Comparison of ENCODE assay signal across 24 cellular contexts in the genomic region with DNA sequence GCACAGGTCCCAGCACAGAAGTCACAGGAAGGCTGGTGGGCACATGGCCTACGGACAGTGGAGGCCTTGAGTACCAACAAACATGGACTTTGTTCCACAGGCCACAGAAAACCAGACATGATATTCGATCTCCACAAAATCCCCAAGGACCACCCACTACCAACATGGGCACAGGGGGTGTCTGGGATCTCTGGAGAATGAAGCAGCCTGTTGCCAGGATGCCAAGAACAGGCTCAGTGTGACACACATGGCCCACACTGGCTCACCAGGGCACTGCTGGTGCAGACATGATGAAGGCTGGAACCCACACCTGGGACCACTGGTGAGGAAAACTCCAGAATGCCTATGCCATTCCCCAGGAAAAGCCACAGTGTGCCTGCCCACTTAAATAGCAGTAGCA.
DNase-seq lines count a peak whose midpoint lies in the region; ATAC-seq, FAIRE-seq and TF ChIP-seq lines count a peak whose summit lies in the region.
"Had no signal": no experiment of that assay in that cellular context is flagged by ENCODE, and none has a peak within 500 bp of the region (broad histone marks: within the 10 kb centered on the region; RNA-seq: fewer than 3 reads in every experiment).

No MANE protein-coding gene starts in this region.

- no peak overlapping the region for H3K4ac ChIP-seq in trophoblast cell (ENCODE audit: low read depth, low read length)

- FAIRE-seq in D721Med (lab: Jason Lieb, UNC): no peak
- FAIRE-seq: A549, GM12892 had no signal

- DNase-seq in cardiac septum (ENCODE audit: low spot score) (peak; percentile 43), heart right ventricle (no peak), endothelial cell (ENCODE audit: low spot score) (no peak), trophoblast cell (no peak), NCI-H2171 (lab: John Stamatoyannopoulos, UW) (no peak), smooth muscle cell (lab: John Stamatoyannopoulos, UW; ENCODE audit: unreplicated experiment) (no peak), D721Med (ENCODE audit: insufficient read length, low spot score) (no peak)
- DNase-seq: AML-193; CD8-positive, alpha-beta T cell; DMS79 treated with DMSO at 0.1 percent for 48 hours; NCI-H1048; NCI-H1417; NCI-H1694; NCI-H2029 treated with DMSO at 0.1 percent for 48 hours; NCI-H226; NCI-H510A; NCI-H69; SHP77 treated with DMSO at 0.1 percent for 48 hours had no signal

- peaks cover 10% of the 10 kb centered on the region for H3K27me3 Mint-ChIP-seq in endothelial cell (ENCODE audit: unreplicated experiment)

- intact Hi-C loops in cardiac septum (cut with DNase I) (loop anchor here (5.0 to 10.0 kb wide), 3 partner anchors 98 to 363 kb away; a partner anchor contains a TSS), heart right ventricle (cut with DNase I) (loop anchor here in 8 of 10 donors (2.0 to 10.0 kb wide), 14 partner anchors 52 to 428 kb away; a partner anchor contains a TSS)

- H4K12ac ChIP-seq in trophoblast cell (ENCODE audit: low read depth, low read length): no peak overlapping the region

- H2AFZ ChIP-seq in trophoblast cell (ENCODE audit: insufficient read depth, low read length, poor library complexity) (no peak overlapping the region), smooth muscle cell (ENCODE audit: low read depth) (no peak overlapping the region)

- H3K9ac ChIP-seq in trophoblast cell (ENCODE audit: low read length) (no peak overlapping the region), smooth muscle cell (ENCODE audit: low read depth) (no peak overlapping the region)

- no peak overlapping the region for H3K27ac Mint-ChIP-seq in endothelial cell (ENCODE audit: unreplicated experiment)
- H3K27ac Mint-ChIP-seq: CD8-positive, alpha-beta T cell had no signal

- no peaks in the 10 kb centered on the region for H3K36me3 ChIP-seq in heart right ventricle
- no peaks in the 10 kb centered on the region for H3K36me3 ChIP-seq in trophoblast cell (ENCODE audit: control insufficient read depth in 1 of 2, insufficient read depth in 2 of 2, low read length in 2 of 2)
- no peaks in the 10 kb centered on the region for H3K36me3 ChIP-seq in smooth muscle cell (ENCODE audit: low read depth)

- TF ChIP-seq CTCF in heart right ventricle (IDR thresholded peaks at IDR 0.05): no peak
- no peak for TF ChIP-seq CTCF in endothelial cell (IDR thresholded peaks at IDR 0.05; ENCODE audit: unreplicated experiment)
- no peak for TF ChIP-seq CTCF in smooth muscle cell (IDR thresholded peaks at IDR 0.05; ENCODE audit: borderline replicate concordance, insufficient read depth, poor library complexity, severe bottlenecking)
- no peak for TF ChIP-seq CTCF in D721Med (IDR thresholded peaks at IDR 0.05; ENCODE audit: insufficient read depth, missing control alignments)

- H3K4me3 ChIP-seq in heart right ventricle (no peak overlapping the region), trophoblast cell (ENCODE audit: low read depth, low read length) (peak overlapping the region; percentile 20), smooth muscle cell (no peak overlapping the region)
- H3K4me3 ChIP-seq: A549 had no signal

- H4K8ac ChIP-seq in trophoblast cell (ENCODE audit: low read depth, low read length): no peak overlapping the region

- H3K4me1 Mint-ChIP-seq in endothelial cell (ENCODE audit: unreplicated experiment): peaks cover 27% of the 10 kb centered on the region

- H3K9me3 Mint-ChIP-seq in endothelial cell (ENCODE audit: unreplicated experiment): no peaks in the 10 kb centered on the region
- H3K9me3 Mint-ChIP-seq: CD8-positive, alpha-beta T cell had no signal

- H3K27ac ChIP-seq in heart right ventricle: no peak overlapping the region
- H3K27ac ChIP-seq in trophoblast cell (ENCODE audit: low read depth, low read length): no peak overlapping the region
- H3K27ac ChIP-seq in smooth muscle cell (ENCODE audit: low read depth): no peak overlapping the region
- H3K27ac ChIP-seq: A549, C4-2B, RWPE1 had no signal

- H3K79me2 ChIP-seq in trophoblast cell (ENCODE audit: control insufficient read depth, insufficient read depth, low read length, poor library complexity) (no peaks in the 10 kb centered on the region), smooth muscle cell (ENCODE audit: low read depth) (no peaks in the 10 kb centered on the region)

- H3K4me1 ChIP-seq in heart right ventricle: peaks cover 2 to 17% (median 13%) of the 10 kb centered on the region in 9 donors
- H3K4me1 ChIP-seq in trophoblast cell (ENCODE audit: control insufficient read depth in 1 of 2, insufficient read depth in 2 of 2, low read length in 2 of 2): peaks cover 0 to 8% of the 10 kb centered on the region in 2 experiments
- H3K4me1 ChIP-seq in smooth muscle cell (ENCODE audit: low read depth): peaks cover 3% of the 10 kb centered on the region
- H3K4me1 ChIP-seq: A549 had no signal

- H3K9me3 ChIP-seq in heart right ventricle (no peaks in the 10 kb centered on the region), trophoblast cell (ENCODE audit: insufficient read depth, low read depth, low read length) (peaks cover 3% of the 10 kb centered on the region), smooth muscle cell (replicated peaks; ENCODE audit: low read depth) (no peaks in the 10 kb centered on the region)
- H3K9me3 ChIP-seq: A549 had no signal

- H2AK5ac ChIP-seq in trophoblast cell (ENCODE audit: low read length): no peak overlapping the region

- H3K18ac ChIP-seq in trophoblast cell (ENCODE audit: low read length): no peak overlapping the region

- no peak for ATAC-seq in heart right ventricle
- no peak for ATAC-seq in HG02973 (IDR thresholded peaks at IDR 0.05; ENCODE audit: unreplicated experiment)
- ATAC-seq: A549; CD8-positive, alpha-beta T cell; HCT116 had no signal

- no peak overlapping the region for H2BK120ac ChIP-seq in trophoblast cell (ENCODE audit: insufficient read depth, low read length, poor library complexity)

- H3K79me1 ChIP-seq in trophoblast cell (ENCODE audit: low read length): no peaks in the 10 kb centered on the region

- H4K91ac ChIP-seq in trophoblast cell (ENCODE audit: low read depth, low read length): no peak overlapping the region

- H3K36me3 Mint-ChIP-seq in endothelial cell (ENCODE audit: low read depth, unreplicated experiment): peaks cover 16% of the 10 kb centered on the region
- H3K36me3 Mint-ChIP-seq: CD8-positive, alpha-beta T cell had no signal

- no peak overlapping the region for H3K14ac ChIP-seq in trophoblast cell (ENCODE audit: low read length)

- 84 to 85% methylated on average over 2 of the region's 2 CpGs for WGBS in heart right ventricle, 2 donors
- no CpG with 5 or more reads among the region's 2 CpGs for WGBS in trophoblast cell (ENCODE audit: extremely low coverage, insufficient coverage, insufficient read length)
- WGBS in smooth muscle cell (ENCODE audit: low lambda C conversion rate): 96% methylated on average over 2 of the region's 2 CpGs

- H3K4me3 Mint-ChIP-seq in endothelial cell (ENCODE audit: unreplicated experiment): peak overlapping the region; percentile 4
- H3K4me3 Mint-ChIP-seq: CD8-positive, alpha-beta T cell had no signal

- H4K20me1 ChIP-seq in smooth muscle cell (ENCODE audit: low read depth): no peaks in the 10 kb centered on the region

- no peak overlapping the region for H3K4me2 ChIP-seq in trophoblast cell (ENCODE audit: low read length)
- no peak overlapping the region for H3K4me2 ChIP-seq in smooth muscle cell
- H3K4me2 ChIP-seq: A549 had no signal

- no peak overlapping the region for H3K23ac ChIP-seq in trophoblast cell (ENCODE audit: low read length)

- H3K27me3 ChIP-seq in heart right ventricle: peaks cover 0 to 3% (median 0%) of the 10 kb centered on the region in 7 donors
- H3K27me3 ChIP-seq in trophoblast cell (ENCODE audit: insufficient read depth, low read length): no peaks in the 10 kb centered on the region
- no peaks in the 10 kb centered on the region for H3K27me3 ChIP-seq in smooth muscle cell (ENCODE audit: low read depth)

- H2BK5ac ChIP-seq in trophoblast cell (ENCODE audit: low read depth, low read length, poor library complexity): no peak overlapping the region

- H2BK12ac ChIP-seq in trophoblast cell (ENCODE audit: low read length): no peak overlapping the region

- H3F3A ChIP-seq in smooth muscle cell (ENCODE audit: low read depth): no peaks in the 10 kb centered on the region
